10 cellular contexts compared by ENCODE assay signal in the genomic region with DNA sequence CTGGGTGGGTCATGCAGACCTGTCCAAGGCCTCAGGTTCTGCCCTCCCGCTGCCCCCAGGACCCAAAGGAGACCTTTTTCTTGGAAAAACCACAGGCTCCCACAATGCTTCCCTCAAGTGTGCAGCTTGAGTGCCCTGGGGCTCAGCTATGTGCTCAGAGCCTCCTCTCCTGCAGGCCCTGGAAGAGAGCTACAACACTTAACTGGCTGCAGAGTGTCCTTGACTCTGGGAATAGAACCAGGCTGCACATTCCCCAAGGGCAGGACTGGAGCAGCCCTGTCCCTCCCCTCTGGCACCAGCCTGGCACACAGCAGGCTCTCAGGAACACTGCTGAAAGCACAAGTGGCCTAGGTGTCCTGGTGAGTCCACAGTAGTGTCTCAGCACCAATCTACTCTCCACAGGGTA. TPM values are rescaled to one million over a fixed set of nuclear protein-coding genes. Genes with fewer than 3 reads are reported as not detected.
A peak's percentile ranks its signal among the peaks of the same experiment; 100 is the strongest.
DNase-seq lines count a peak whose midpoint lies in the region; ATAC-seq lines count a peak whose summit lies in the region.
"Had no signal": no experiment of that assay in that cellular context is flagged by ENCODE, and none has a peak within 500 bp of the region (broad histone marks: within the 10 kb centered on the region; RNA-seq: fewer than 3 reads in every experiment).

No MANE protein-coding gene starts in this region.

- no peaks in the 10 kb centered on the region for H3K9me3 Mint-ChIP-seq in stimulated activated effector memory CD8-positive, alpha-beta T cell treated with anti-CD3 and anti-CD28 coated beads, Interleukin-12 subunit alpha, Interleukin-12 subunit beta, amount 100 ng/mL, for 72 hours
- H3K9me3 Mint-ChIP-seq: stimulated activated naive B cell treated with anti-CD40 and anti-IgM and Interleukin-4, amounts not matched to agents 10 μg/mL and 1 μg/mL and 100 μg/mL, for 72 hours had no signal

- H3K4me3 Mint-ChIP-seq in T-helper 17 cell, result peak overlapping the region; percentile 15
- peak overlapping the region; percentile 70 for H3K4me3 Mint-ChIP-seq in stimulated activated effector memory CD8-positive, alpha-beta T cell treated with anti-CD3 and anti-CD28 coated beads, Interleukin-12 subunit alpha, Interleukin-12 subunit beta, amount 100 ng/mL, for 72 hours

- H3K4me3 ChIP-seq in right cardiac atrium (ENCODE audit: low read length), result no peak overlapping the region
- no peak overlapping the region for H3K4me3 ChIP-seq in MG63

- H3K27ac ChIP-seq in right cardiac atrium (ENCODE audit: low read length), result peak overlapping the region; percentile 87
- H3K27ac ChIP-seq: brain microvascular endothelial cell had no signal

- peaks cover 24% of the 10 kb centered on the region for H3K4me1 Mint-ChIP-seq in T-helper 17 cell
- peaks cover 39% of the 10 kb centered on the region for H3K4me1 Mint-ChIP-seq in stimulated activated effector memory CD8-positive, alpha-beta T cell treated with anti-CD3 and anti-CD28 coated beads, Interleukin-12 subunit alpha, Interleukin-12 subunit beta, amount 100 ng/mL, for 72 hours

- H3K27me3 ChIP-seq in right cardiac atrium (ENCODE audit: control insufficient read depth, insufficient read depth) (no peaks in the 10 kb centered on the region), MG63 (no peaks in the 10 kb centered on the region)
- H3K27me3 ChIP-seq: brain microvascular endothelial cell had no signal

- ATAC-seq in T-helper 17 cell (no peak), right cardiac atrium (peak; percentile 15 to 51), GM19324 (IDR thresholded peaks at IDR 0.05; ENCODE audit: low FRiP score, unreplicated experiment) (no peak)
- ATAC-seq in stimulated activated effector memory CD8-positive, alpha-beta T cell treated with anti-CD3 and anti-CD28 coated beads, Interleukin-12 subunit alpha, Interleukin-12 subunit beta, amount 100 ng/mL, for 72 hours, result no peak
- ATAC-seq: stimulated activated naive B cell treated with anti-CD40 and anti-IgM and Interleukin-4, amounts not matched to agents 10 μg/mL and 1 μg/mL and 100 μg/mL, for 72 hours had no signal

- no peaks in the 10 kb centered on the region for H3K27me3 Mint-ChIP-seq in T-helper 17 cell
- H3K27me3 Mint-ChIP-seq: stimulated activated naive B cell treated with anti-CD40 and anti-IgM and Interleukin-4, amounts not matched to agents 10 μg/mL and 1 μg/mL and 100 μg/mL, for 72 hours had no signal

- peak overlapping the region; percentile 96 for H3K27ac Mint-ChIP-seq in T-helper 17 cell
- H3K27ac Mint-ChIP-seq in stimulated activated effector memory CD8-positive, alpha-beta T cell treated with anti-CD3 and anti-CD28 coated beads, Interleukin-12 subunit alpha, Interleukin-12 subunit beta, amount 100 ng/mL, for 72 hours, result peak overlapping the region; percentile 29

- H3K9me3 ChIP-seq in T-helper 17 cell (ENCODE audit: control insufficient read depth, low read length, poor library complexity, severe bottlenecking), result no peaks in the 10 kb centered on the region
- H3K9me3 ChIP-seq in right cardiac atrium (ENCODE audit: control insufficient read depth, low read length), result no peaks in the 10 kb centered on the region
- H3K9me3 ChIP-seq in MG63, result no peaks in the 10 kb centered on the region

- no peaks in the 10 kb centered on the region for H3K36me3 Mint-ChIP-seq in T-helper 17 cell (ENCODE audit: low read depth)
- H3K36me3 Mint-ChIP-seq in stimulated activated effector memory CD8-positive, alpha-beta T cell treated with anti-CD3 and anti-CD28 coated beads, Interleukin-12 subunit alpha, Interleukin-12 subunit beta, amount 100 ng/mL, for 72 hours, result peaks cover 13% of the 10 kb centered on the region

- intact Hi-C loops in right cardiac atrium (cut with DNase I), result loop anchor here in 1 of 4 donors (10.0 kb wide), 1 partner anchor 157 kb away; a partner anchor contains a TSS

- no peaks in the 10 kb centered on the region for H3K36me3 ChIP-seq in MG63
- H3K36me3 ChIP-seq: brain microvascular endothelial cell had no signal

- H3K4me1 ChIP-seq in right cardiac atrium (ENCODE audit: control insufficient read depth, insufficient read depth, low read length), result peaks cover 11% of the 10 kb centered on the region

- WGBS in right cardiac atrium, result 61% methylated on average over 1 of the region's 1 CpG

- in situ Hi-C loops in KBM-7 (cut with MboI; ENCODE audit: low pct_unique_long_range_greater_than_20kb, low sequenced_read_pairs), result no loop called here

- DNase-seq in KBM-7, result peak; percentile 42
- DNase-seq in T-helper 17 cell, result no peak
- peak in 2 of 3 donors; percentile 80 to 87 for DNase-seq in right cardiac atrium
- DNase-seq in stimulated activated effector memory CD8-positive, alpha-beta T cell treated with anti-CD3 and anti-CD28 coated beads, Interleukin-12 subunit alpha, Interleukin-12 subunit beta, amount 100 ng/mL, for 72 hours (ENCODE audit: low spot score in 2 of 2), result no peak
- no peak for DNase-seq in iPS-NIHi11 (ENCODE audit: low spot score)
- DNase-seq in stimulated activated CD4-positive, alpha-beta T cell treated with anti-CD3 and anti-CD28 coated beads, Interleukin-1b, Interleukin-23, amount 100 ng/mL, for 48 hours, result no peak
- DNase-seq in MG63, result no peak
- DNase-seq: brain microvascular endothelial cell; stimulated activated naive B cell treated with anti-CD40 and anti-IgM and Interleukin-4, amounts not matched to agents 10 μg/mL and 1 μg/mL and 100 μg/mL, for 72 hours had no signal

RNA-seq across cellular contexts. Expression of a gene that starts 4.8 kb away (rescaled TPM):
- total RNA-seq in T-helper 17 cell (100 to 1,000 TPM; 198 to 241 TPM), right cardiac atrium (10 to 100 TPM; 28.7 to 41.6 (median 36.2) TPM)
- 45.7 TPM for polyA plus RNA-seq in right cardiac atrium
- total RNA-seq in MG63 (2014; rRNA removed; shearing (Covaris generic); ENCODE audit: low replicate concordance), result 36.0 and 59.3 TPM in 2 replicates

Comparison
In these comparisons a context has a peak if more than half of its experiments do, and no peak if none do; other contexts are left out.
1. DNase-seq: peak in KBM-7 (single experiment) and right cardiac atrium (2 of 3); none in T-helper 17 cell (0 of 3), stimulated activated effector memory CD8-positive, alpha-beta T cell treated with anti-CD3 and anti-CD28 coated beads, Interleukin-12 subunit alpha, Interleukin-12 subunit beta, amount 100 ng/mL, for 72 hours (0 of 2), iPS-NIHi11 (single experiment), stimulated activated CD4-positive, alpha-beta T cell treated with anti-CD3 and anti-CD28 coated beads, Interleukin-1b, Interleukin-23, amount 100 ng/mL, for 48 hours (single experiment) and MG63 (single experiment).
2. ATAC-seq: peak in right cardiac atrium (2 of 2); none in T-helper 17 cell (single experiment), stimulated activated effector memory CD8-positive, alpha-beta T cell treated with anti-CD3 and anti-CD28 coated beads, Interleukin-12 subunit alpha, Interleukin-12 subunit beta, amount 100 ng/mL, for 72 hours (single experiment) and GM19324 (single experiment).